Comparison of ENCODE assay signal across 16 cellular contexts in genomic region chr12:25712169-25712568, GRCh38.
DNase-seq lines count a peak whose midpoint lies in the region; ATAC-seq, FAIRE-seq and TF ChIP-seq lines count a peak whose summit lies in the region.
"Had no signal": no experiment of that assay in that cellular context is flagged by ENCODE, and none has a peak within 500 bp of the region (broad histone marks: within the 10 kb centered on the region; RNA-seq: fewer than 3 reads in every experiment).

No MANE protein-coding gene starts in this region.

- no peak overlapping the region for H2AFZ ChIP-seq in keratinocyte (ENCODE audit: control insufficient read depth, low read length)

- H3K27ac ChIP-seq in keratinocyte (ENCODE audit: control insufficient read depth, insufficient read depth, low read length) (no peak overlapping the region), body of pancreas (no peak overlapping the region)
- H3K27ac ChIP-seq: cardiac muscle cell, gastroesophageal sphincter, ovary had no signal

- H3K4me3 ChIP-seq in keratinocyte (ENCODE audit: control insufficient read depth in 2 of 3, extremely low read depth in 1 of 3, insufficient read depth in 2 of 3, low read depth in 1 of 3, low read length in 3 of 3) = no peak overlapping the region
- no peak overlapping the region for H3K4me3 ChIP-seq in body of pancreas
- H3K4me3 ChIP-seq: cardiac muscle cell, gastroesophageal sphincter, ovary had no signal

- no peaks in the 10 kb centered on the region for H3K4me1 ChIP-seq in keratinocyte (ENCODE audit: control insufficient read depth, extremely low read depth, insufficient read depth, low read length)
- no peaks in the 10 kb centered on the region for H3K4me1 ChIP-seq in body of pancreas
- H3K4me1 ChIP-seq: gastroesophageal sphincter had no signal

- peaks cover 2% of the 10 kb centered on the region for H3K9me3 Mint-ChIP-seq in activated CD4-positive, alpha-beta T cell treated with anti-CD3 and anti-CD28 coated beads for 36 hours (ENCODE audit: low read depth)

- peak; percentile 49 for FAIRE-seq in keratinocyte (lab: Jason Lieb, UNC)
- FAIRE-seq: A204.1 had no signal

- H3K79me2 ChIP-seq in keratinocyte (ENCODE audit: control insufficient read depth, insufficient read depth, low read length) = no peaks in the 10 kb centered on the region

- H3K4me1 Mint-ChIP-seq in activated CD4-positive, alpha-beta T cell treated with anti-CD3 and anti-CD28 coated beads for 36 hours = no peaks in the 10 kb centered on the region

- no peaks in the 10 kb centered on the region for H3K36me3 Mint-ChIP-seq in activated CD4-positive, alpha-beta T cell treated with anti-CD3 and anti-CD28 coated beads for 36 hours (ENCODE audit: low read depth)

- CTCF ChIA-PET in activated CD4-positive, alpha-beta T cell treated with anti-CD3 and anti-CD28 coated beads for 36 hours (lab: Charles Lee) = no interaction called here

- DNase-seq in activated CD4-positive, alpha-beta T cell treated with anti-CD3 and anti-CD28 coated beads for 36 hours = peak; percentile 17
- no peak for DNase-seq in activated CD4-positive, alpha-beta T cell treated with anti-CD3 and anti-CD28 coated beads for 1 hour
- DNase-seq in keratinocyte (ENCODE audit: low read depth, low spot score) (no peak), Right ventricle myocardium superior (no peak), body of pancreas (no peak)
- DNase-seq: CD4-positive, alpha-beta T cell; islet precursor cell; ovary; SK-N-SH had no signal

- no peaks in the 10 kb centered on the region for H3K9me1 ChIP-seq in keratinocyte (ENCODE audit: control insufficient read depth, extremely low read depth, insufficient read depth, low read length)

- no peak for ATAC-seq in activated CD4-positive, alpha-beta T cell treated with anti-CD3 and anti-CD28 coated beads for 36 hours
- ATAC-seq in GM21723 (IDR thresholded peaks at IDR 0.05; ENCODE audit: unreplicated experiment) (peak; percentile 47), HG03439 (IDR thresholded peaks at IDR 0.05; ENCODE audit: unreplicated experiment) (peak; percentile 44), Right ventricle myocardium superior (ENCODE audit: poor library complexity) (no peak), GM19397 (IDR thresholded peaks at IDR 0.05; ENCODE audit: unreplicated experiment) (no peak), body of pancreas (no peak)
- ATAC-seq: gastroesophageal sphincter had no signal

- TF ChIP-seq CTCF in keratinocyte (optimal IDR thresholded peaks at IDR 0.05 in 1 of 3, IDR thresholded peaks at IDR 0.05 in 1 of 3, conservative IDR thresholded peaks at IDR 0.05 in 1 of 3; ENCODE audit: extremely low read depth in 1 of 3, insufficient read depth in 2 of 3, low read length in 3 of 3) (no peak), body of pancreas (IDR thresholded peaks at IDR 0.05) (no peak)

- peaks cover 4% of the 10 kb centered on the region for H3K9me3 ChIP-seq in keratinocyte (ENCODE audit: control insufficient read depth, low read depth, low read length)
- H3K9me3 ChIP-seq in body of pancreas = no peaks in the 10 kb centered on the region
- H3K9me3 ChIP-seq: SK-N-SH had no signal

- dilution Hi-C loops in keratinocyte (cut with MboI; ENCODE audit: extremely low pct_ligation_motif_present, low sequenced_read_pairs) = no loop called here

- no peaks in the 10 kb centered on the region for H3K27me3 Mint-ChIP-seq in activated CD4-positive, alpha-beta T cell treated with anti-CD3 and anti-CD28 coated beads for 36 hours
- H3K27me3 Mint-ChIP-seq: CD4-positive, alpha-beta T cell had no signal

- no peak overlapping the region for H3K27ac Mint-ChIP-seq in activated CD4-positive, alpha-beta T cell treated with anti-CD3 and anti-CD28 coated beads for 36 hours
- H3K27ac Mint-ChIP-seq: activated naive CD4-positive, alpha-beta T cell treated with anti-CD3 and anti-CD28 coated beads, Interleukin-2, amount 50 U/mL, for 72 hours; CD4-positive, alpha-beta T cell had no signal

- POLR2A ChIA-PET in activated CD4-positive, alpha-beta T cell treated with anti-CD3 and anti-CD28 coated beads for 36 hours (lab: Charles Lee) = no interaction called here

- no peak overlapping the region for H3K4me2 ChIP-seq in keratinocyte (ENCODE audit: control insufficient read depth, extremely low read depth, insufficient read depth, low read depth, low read length)
- H3K4me2 ChIP-seq: SK-N-SH had no signal

- no peaks in the 10 kb centered on the region for H4K20me1 ChIP-seq in keratinocyte (ENCODE audit: control insufficient read depth, extremely low read depth, insufficient read depth, low read length)

- H3K9ac ChIP-seq in keratinocyte (ENCODE audit: control insufficient read depth, extremely low read depth, insufficient read depth, low read length) = no peak overlapping the region
- H3K9ac ChIP-seq: SK-N-SH had no signal

- H3K27me3 ChIP-seq in keratinocyte (ENCODE audit: control insufficient read depth, extremely low read depth, insufficient read depth, low read length) = no peaks in the 10 kb centered on the region
- no peaks in the 10 kb centered on the region for H3K27me3 ChIP-seq in body of pancreas
- H3K27me3 ChIP-seq: cardiac muscle cell, gastroesophageal sphincter, ovary had no signal

- no peak for TF ChIP-seq POLR2A in body of pancreas (IDR thresholded peaks at IDR 0.05)

- 88 to 89% methylated on average over 8 of the region's 8 CpGs for WGBS in body of pancreas, 2 donors

- no peak overlapping the region for H3K4me3 Mint-ChIP-seq in activated CD4-positive, alpha-beta T cell treated with anti-CD3 and anti-CD28 coated beads for 36 hours
- H3K4me3 Mint-ChIP-seq: CD4-positive, alpha-beta T cell had no signal

- H3K36me3 ChIP-seq in keratinocyte (ENCODE audit: control insufficient read depth in 2 of 2, extremely low read depth in 1 of 2, insufficient read depth in 2 of 2, low read length in 2 of 2) (no peaks in the 10 kb centered on the region), body of pancreas (replicated peaks in 1 of 2; ENCODE audit: insufficient read depth in 1 of 2, low read depth in 2 of 2) (no peaks in the 10 kb centered on the region)
- H3K36me3 ChIP-seq: cardiac muscle cell, gastroesophageal sphincter, ovary had no signal

- intact Hi-C loops in activated CD4-positive, alpha-beta T cell treated with anti-CD3 and anti-CD28 coated beads for 36 hours (cut with DNase I, micrococcal nuclease) = no loop called here
- intact Hi-C loops in Right ventricle myocardium superior (cut with DNase I) = no loop called here
- intact Hi-C loops in body of pancreas (cut with DNase I) = no loop called here

Comparison
In these comparisons a context has a peak if more than half of its experiments do, and no peak if none do; other contexts are left out.
1. ATAC-seq: peak in GM21723 (single experiment) and HG03439 (single experiment); none in activated CD4-positive, alpha-beta T cell treated with anti-CD3 and anti-CD28 coated beads for 36 hours (single experiment), Right ventricle myocardium superior (single experiment), GM19397 (single experiment) and body of pancreas (single experiment).